In genomic region chr3:49803464-49804140, GRCh38 we compare ENCODE assay signal across 8 cellular contexts. TPM values are rescaled to one million over a fixed set of nuclear protein-coding genes. Genes with fewer than 3 reads are reported as not detected.
DNase-seq lines count a peak whose midpoint lies in the region; ATAC-seq, FAIRE-seq and TF ChIP-seq lines count a peak whose summit lies in the region.

No MANE protein-coding gene starts in this region.

- ATAC-seq in GM21447 (IDR thresholded peaks at IDR 0.05; ENCODE audit: unreplicated experiment) (peak; percentile 4), natural killer cell (peak in 2 of 3 donors; percentile 14 to 18)

- no peaks in the 10 kb centered on the region for H3K27me3 ChIP-seq in CD4-positive, alpha-beta memory T cell (ENCODE audit: insufficient read depth, low read length)
- no peaks in the 10 kb centered on the region for H3K27me3 ChIP-seq in endothelial cell of umbilical vein (ENCODE audit: control insufficient read depth in 2 of 2, insufficient read depth in 2 of 2, low read length in 2 of 2)

- no peaks in the 10 kb centered on the region for H3K9me3 ChIP-seq in CD4-positive, alpha-beta memory T cell (ENCODE audit: control insufficient read depth in 1 of 2, low read length in 2 of 2)
- no peaks in the 10 kb centered on the region for H3K9me3 ChIP-seq in endothelial cell of umbilical vein (replicated peaks; ENCODE audit: control insufficient read depth, insufficient read depth, low read length)

- peaks cover 0 to 2% (median 0%) of the 10 kb centered on the region in 8 donors for H3K9me3 Mint-ChIP-seq in CD4-positive, alpha-beta memory T cell
- no peaks in the 10 kb centered on the region for H3K9me3 Mint-ChIP-seq in activated CD4-positive, alpha-beta memory T cell treated with anti-CD3 and anti-CD28 coated beads for 36 hours
- H3K9me3 Mint-ChIP-seq in natural killer cell: no peaks in the 10 kb centered on the region

- no TSS peak for BruUV-seq in endothelial cell of umbilical vein (replicated peaks; lab: Mats Ljungman, UMichigan)

- peak overlapping the region; percentile 78 for H3K27ac ChIP-seq in CD4-positive, alpha-beta memory T cell (ENCODE audit: low read depth, low read length)
- no peak overlapping the region for H3K27ac ChIP-seq in endothelial cell of umbilical vein (ENCODE audit: insufficient read depth, low read depth, low read length)

- peak overlapping the region; percentile 85 for H2AFZ ChIP-seq in endothelial cell of umbilical vein (ENCODE audit: low read depth, low read length)

- CTCF ChIA-PET in CD4-positive, alpha-beta memory T cell (lab: Charles Lee; ENCODE audit: partially characterized antibody): interaction anchor here (0.6 to 14.9 kb wide), 15 partner anchors 8 to 264 kb away, joined by 3 to 310 read pairs (median 7); partner anchors contain the start of genes AMIGO3, IP6K1 and UBA7
- CTCF ChIA-PET in activated CD4-positive, alpha-beta memory T cell treated with anti-CD3 and anti-CD28 coated beads for 36 hours (lab: Charles Lee): interaction anchor here (0.7 to 9.3 kb wide), 21 partner anchors 9 to 423 kb away, joined by 3 to 159 read pairs (median 5); partner anchors contain the start of genes GMPPB, IP6K1, MON1A and RBM5
- CTCF ChIA-PET in endothelial cell of umbilical vein (lab: Charles Lee): interaction anchor here (0.7 to 12.4 kb wide), 23 partner anchors 10 to 264 kb away, joined by 3 to 545 read pairs (median 6); partner anchors contain the start of genes AMIGO3, IP6K1, MON1A and RBM6

- DNase-seq in CD4-positive, alpha-beta memory T cell: peak; percentile 43 to 70 (median 46)
- DNase-seq in NCI-H1105 (lab: John Stamatoyannopoulos, UW) (peak; percentile 21), endothelial cell of umbilical vein (ENCODE audit: low read depth, low spot score) (peak; percentile 69), natural killer cell (no peak), LoVo (ENCODE audit: low spot score) (no peak), cerebellar nuclear complex (lab: John Stamatoyannopoulos, UW) (no peak)
- peak; percentile 51 for DNase-seq in activated CD4-positive, alpha-beta memory T cell treated with anti-CD3 and anti-CD28 coated beads for 36 hours

- peaks cover under 1% of the 10 kb centered on the region for H3K36me3 ChIP-seq in CD4-positive, alpha-beta memory T cell (ENCODE audit: insufficient read depth, low read length)
- H3K36me3 ChIP-seq in endothelial cell of umbilical vein (ENCODE audit: control insufficient read depth in 2 of 2, extremely low read depth in 1 of 2, insufficient read depth in 2 of 2, low read length in 2 of 2): peaks cover 0 to 2% of the 10 kb centered on the region in 2 experiments

- POLR2A ChIA-PET in CD4-positive, alpha-beta memory T cell (lab: Charles Lee; ENCODE audit: partially characterized antibody): interaction anchor here (0.6 to 8.8 kb wide), 20 partner anchors 10 to 534 kb away, joined by 3 to 121 read pairs (median 6); partner anchors contain the start of genes AMIGO3, IP6K1, MON1A and RBM5
- POLR2A ChIA-PET in activated CD4-positive, alpha-beta memory T cell treated with anti-CD3 and anti-CD28 coated beads for 36 hours (lab: Charles Lee): interaction anchor here (0.6 to 2.5 kb wide), 3 partner anchors 10 to 71 kb away, joined by 3 to 17 read pairs (median 9); partner anchors contain the start of gene UBA7
- POLR2A ChIA-PET in endothelial cell of umbilical vein (lab: Charles Lee): interaction anchor here (0.7 to 1.8 kb wide), 3 partner anchors 10 to 132 kb away, joined by 3 to 15 read pairs (median 6); partner anchors contain the start of gene UBA7

- peak overlapping the region; percentile 50 for H3K4me2 ChIP-seq in endothelial cell of umbilical vein (ENCODE audit: insufficient read depth, low read length)

- TF ChIP-seq CTCF in endothelial cell of umbilical vein (IDR thresholded peaks at IDR 0.05; ENCODE audit: extremely low read depth in 1 of 2, insufficient read depth in 1 of 2, low read depth in 1 of 2, low read length in 2 of 2) (peak in 1 of 2 donors; percentile 12), natural killer cell (IDR thresholded peaks at IDR 0.05) (no peak)

- H3K36me3 Mint-ChIP-seq in CD4-positive, alpha-beta memory T cell: peaks cover 3 to 17% of the 10 kb centered on the region in 2 donors
- H3K36me3 Mint-ChIP-seq in activated CD4-positive, alpha-beta memory T cell treated with anti-CD3 and anti-CD28 coated beads for 36 hours: no peaks in the 10 kb centered on the region
- no peaks in the 10 kb centered on the region for H3K36me3 Mint-ChIP-seq in natural killer cell

- dilution Hi-C loops in endothelial cell of umbilical vein (cut with MboI; ENCODE audit: extremely low pct_ligation_motif_present, low sequenced_read_pairs): no loop called here

- H3K4me1 ChIP-seq in CD4-positive, alpha-beta memory T cell (ENCODE audit: insufficient read depth, low read length): peaks cover 36% of the 10 kb centered on the region
- peaks cover 39% of the 10 kb centered on the region for H3K4me1 ChIP-seq in endothelial cell of umbilical vein (ENCODE audit: control insufficient read depth, extremely low read depth, insufficient read depth, low read length)

- H3K4me1 Mint-ChIP-seq in CD4-positive, alpha-beta memory T cell: peaks cover 18 to 57% (median 37%) of the 10 kb centered on the region in 4 donors
- peaks cover 42% of the 10 kb centered on the region for H3K4me1 Mint-ChIP-seq in activated CD4-positive, alpha-beta memory T cell treated with anti-CD3 and anti-CD28 coated beads for 36 hours (ENCODE audit: low read depth)
- H3K4me1 Mint-ChIP-seq in natural killer cell: peaks cover 13 to 31% of the 10 kb centered on the region in 2 donors

- H3K9me1 ChIP-seq in endothelial cell of umbilical vein (replicated peaks; ENCODE audit: control insufficient read depth, extremely low read depth, insufficient read depth, low read length): no peaks in the 10 kb centered on the region

- intact Hi-C loops in CD4-positive, alpha-beta memory T cell (cut with micrococcal nuclease): loop anchor here (1.0 to 2.0 kb wide), 3 partner anchors 10 to 285 kb away; partner anchors contain the start of genes AMIGO3, RBM5 and UBA7
- intact Hi-C loops in activated CD4-positive, alpha-beta memory T cell treated with anti-CD3 and anti-CD28 coated beads for 36 hours (cut with micrococcal nuclease): loop anchor here (1.0 to 2.0 kb wide), 2 partner anchors 10 to 285 kb away; partner anchors contain the start of genes RBM5 and UBA7
- intact Hi-C loops in endothelial cell of umbilical vein (cut with micrococcal nuclease): loop anchor here (2.0 to 5.0 kb wide), 4 partner anchors 85 to 284 kb away; partner anchors contain the start of genes AMIGO3 and RBM5
- intact Hi-C loops in natural killer cell (cut with micrococcal nuclease): loop anchor here (1.0 to 5.0 kb wide), 4 partner anchors 10 to 289 kb away; partner anchors contain the start of genes IP6K1 and UBA7

- H3K4me3 Mint-ChIP-seq in CD4-positive, alpha-beta memory T cell: peak overlapping the region; percentile 76 to 92 (median 82)
- H3K4me3 Mint-ChIP-seq in activated CD4-positive, alpha-beta memory T cell treated with anti-CD3 and anti-CD28 coated beads for 36 hours: peak overlapping the region; percentile 88
- H3K4me3 Mint-ChIP-seq in natural killer cell: peak overlapping the region; percentile 91

- H3K4me3 ChIP-seq in CD4-positive, alpha-beta memory T cell (ENCODE audit: low read length in 2 of 2): peak overlapping the region; percentile 47 to 74
- H3K4me3 ChIP-seq in endothelial cell of umbilical vein (replicated peaks in 1 of 3; ENCODE audit: insufficient read depth in 1 of 3, low read depth in 1 of 3, low read length in 3 of 3): peak overlapping the region; percentile 68 to 86 (median 76)

- H3K79me2 ChIP-seq in endothelial cell of umbilical vein (ENCODE audit: control insufficient read depth, insufficient read depth, low read length): no peaks in the 10 kb centered on the region

- no peak for TF ChIP-seq POLR2A in endothelial cell of umbilical vein (IDR thresholded peaks at IDR 0.05; ENCODE audit: low read depth, low read length)

- H3K27ac Mint-ChIP-seq in CD4-positive, alpha-beta memory T cell: peak overlapping the region; percentile 67 to 91 (median 81)
- H3K27ac Mint-ChIP-seq in activated CD4-positive, alpha-beta memory T cell treated with anti-CD3 and anti-CD28 coated beads for 36 hours: no peak overlapping the region
- H3K27ac Mint-ChIP-seq in natural killer cell: peak overlapping the region in 1 of 2 donors; percentile 78

- H4K20me1 ChIP-seq in endothelial cell of umbilical vein (replicated peaks; ENCODE audit: control insufficient read depth, extremely low read depth, insufficient read depth, low read length): no peaks in the 10 kb centered on the region

- peak; percentile 35 for FAIRE-seq in endothelial cell of umbilical vein (lab: Jason Lieb, UNC)

- H3K9ac ChIP-seq in endothelial cell of umbilical vein (replicated peaks; ENCODE audit: extremely low read depth, insufficient read depth, low read length): peak overlapping the region; percentile 61

- peaks cover 0 to 4% of the 10 kb centered on the region in 2 donors for H3K27me3 Mint-ChIP-seq in CD4-positive, alpha-beta memory T cell
- H3K27me3 Mint-ChIP-seq in activated CD4-positive, alpha-beta memory T cell treated with anti-CD3 and anti-CD28 coated beads for 36 hours: peaks cover 8% of the 10 kb centered on the region
- peaks cover 12 to 14% of the 10 kb centered on the region in 2 donors for H3K27me3 Mint-ChIP-seq in natural killer cell (ENCODE audit: low read depth in 2 of 2)

RNA-seq across cellular contexts. Expression of gene INKA1, which starts 0.5 kb away (rescaled TPM):
- 1 to 10 TPM in 1 of 2 experiments, under 1 TPM in 1; 0.55 to 1.2 TPM for total RNA-seq in CD4-positive, alpha-beta memory T cell
- 1 to 10 TPM in 1 of 2 donors, under 1 TPM in 1; 0.45 to 1.5 TPM for polyA plus RNA-seq in CD4-positive, alpha-beta memory T cell
- 1 to 10 TPM; 1.0 to 1.2 TPM for total RNA-seq in activated CD4-positive, alpha-beta memory T cell treated with anti-CD3 and anti-CD28 coated beads for 36 hours
- total RNA-seq in endothelial cell of umbilical vein (24.0 and 26.5 TPM in 2 replicates), natural killer cell (under 1 TPM in 2 of 3 donors, not detected in 1; 0.52 to 0.83 TPM)
- polyA plus RNA-seq in endothelial cell of umbilical vein: 37.8 and 57.7 TPM in 2 replicates
- 24.6 and 29.2 TPM in 2 replicates for polyA plus RNA-seq in endothelial cell of umbilical vein (2011; cell fraction: cytosol; rRNA removed)
- 7.7 and 10.1 TPM in 2 replicates for polyA plus RNA-seq in endothelial cell of umbilical vein (2011; cell fraction: nucleus; rRNA removed)
- 6.0 and 7.1 TPM in 2 replicates for polyA plus RNA-seq in endothelial cell of umbilical vein (2012)
- polyA minus RNA-seq in endothelial cell of umbilical vein: 15.3 and 15.6 TPM in 2 replicates
- polyA minus RNA-seq in endothelial cell of umbilical vein (2011; cell fraction: cytosol; rRNA and poly(A)+ RNA removed): 1.3 TPM
- 6.8 and 10.0 TPM in 2 replicates for polyA minus RNA-seq in endothelial cell of umbilical vein (2011; cell fraction: nucleus; rRNA and poly(A)+ RNA removed)

RNA-seq across cellular contexts. Expression of gene CDHR4, which starts 3.9 kb away (rescaled TPM):
- total RNA-seq in CD4-positive, alpha-beta memory T cell: under 1 TPM in 1 of 2 experiments, not detected in 1; 0.17 TPM
- polyA plus RNA-seq in CD4-positive, alpha-beta memory T cell: not detected
- total RNA-seq in activated CD4-positive, alpha-beta memory T cell treated with anti-CD3 and anti-CD28 coated beads for 36 hours: under 1 TPM in 1 of 2 experiments, not detected in 1; 0.22 TPM
- not detected in 2 replicates for total RNA-seq in endothelial cell of umbilical vein
- polyA plus RNA-seq in endothelial cell of umbilical vein: 0.19 TPM in 1 of 2 replicates, not detected in the other
- not detected in 2 replicates for polyA plus RNA-seq in endothelial cell of umbilical vein (2011; cell fraction: cytosol; rRNA removed)
- 0.12 and 0.43 TPM in 2 replicates for polyA plus RNA-seq in endothelial cell of umbilical vein (2011; cell fraction: nucleus; rRNA removed)
- not detected in 2 replicates for polyA plus RNA-seq in endothelial cell of umbilical vein (2012)
- polyA minus RNA-seq in endothelial cell of umbilical vein: not detected in 2 replicates
- polyA minus RNA-seq in endothelial cell of umbilical vein (2011; cell fraction: cytosol; rRNA and poly(A)+ RNA removed): 0.82 TPM
- not detected in 2 replicates for polyA minus RNA-seq in endothelial cell of umbilical vein (2011; cell fraction: nucleus; rRNA and poly(A)+ RNA removed)
- total RNA-seq in natural killer cell: under 1 TPM in 1 of 3 donors, not detected in 2; 0.30 TPM

RNA-seq across cellular contexts. Expression of gene UBA7, which starts 10.2 kb away (rescaled TPM):
- 100 to 1,000 TPM; 269 to 299 TPM for total RNA-seq in CD4-positive, alpha-beta memory T cell
- polyA plus RNA-seq in CD4-positive, alpha-beta memory T cell: 10 to 100 TPM; 39.8 to 45.7 TPM
- 10 to 100 TPM; 85.6 to 86.4 TPM for total RNA-seq in activated CD4-positive, alpha-beta memory T cell treated with anti-CD3 and anti-CD28 coated beads for 36 hours
- total RNA-seq in endothelial cell of umbilical vein (41.9 and 57.4 TPM in 2 replicates), natural killer cell (100 to 1,000 TPM; 283 to 358 (median 336) TPM)
- polyA plus RNA-seq in endothelial cell of umbilical vein: 80.7 and 98.7 TPM in 2 replicates
- polyA plus RNA-seq in endothelial cell of umbilical vein (2011; cell fraction: cytosol; rRNA removed): 17.5 and 25.1 TPM in 2 replicates
- 482 and 714 TPM in 2 replicates for polyA plus RNA-seq in endothelial cell of umbilical vein (2011; cell fraction: nucleus; rRNA removed)
- 15.8 and 28.3 TPM in 2 replicates for polyA plus RNA-seq in endothelial cell of umbilical vein (2012)
- polyA minus RNA-seq in endothelial cell of umbilical vein: 73.0 and 81.6 TPM in 2 replicates
- 2.0 TPM for polyA minus RNA-seq in endothelial cell of umbilical vein (2011; cell fraction: cytosol; rRNA and poly(A)+ RNA removed)
- polyA minus RNA-seq in endothelial cell of umbilical vein (2011; cell fraction: nucleus; rRNA and poly(A)+ RNA removed): 72.5 and 96.4 TPM in 2 replicates

RNA-seq across cellular contexts. Expression of gene IP6K1, which starts 17.3 kb away (rescaled TPM):
- 10 to 100 TPM; 50.1 to 60.0 TPM for total RNA-seq in CD4-positive, alpha-beta memory T cell
- 10 to 100 TPM; 19.4 to 38.8 TPM for polyA plus RNA-seq in CD4-positive, alpha-beta memory T cell
- 10 to 100 TPM; 28.8 to 29.3 TPM for total RNA-seq in activated CD4-positive, alpha-beta memory T cell treated with anti-CD3 and anti-CD28 coated beads for 36 hours
- total RNA-seq in endothelial cell of umbilical vein: 54.6 and 60.8 TPM in 2 replicates
- polyA plus RNA-seq in endothelial cell of umbilical vein: 42.7 and 47.0 TPM in 2 replicates
- polyA plus RNA-seq in endothelial cell of umbilical vein (2011; cell fraction: cytosol; rRNA removed): 41.6 and 43.3 TPM in 2 replicates
- polyA plus RNA-seq in endothelial cell of umbilical vein (2011; cell fraction: nucleus; rRNA removed): 49.4 and 77.1 TPM in 2 replicates
- polyA plus RNA-seq in endothelial cell of umbilical vein (2012): 30.7 and 33.3 TPM in 2 replicates
- 166 and 179 TPM in 2 replicates for polyA minus RNA-seq in endothelial cell of umbilical vein
- 40.6 TPM for polyA minus RNA-seq in endothelial cell of umbilical vein (2011; cell fraction: cytosol; rRNA and poly(A)+ RNA removed)
- polyA minus RNA-seq in endothelial cell of umbilical vein (2011; cell fraction: nucleus; rRNA and poly(A)+ RNA removed): 48.4 and 72.6 TPM in 2 replicates
- total RNA-seq in natural killer cell: 10 to 100 TPM; 53.7 to 68.7 (median 57.9) TPM

RNA-seq across cellular contexts. Expression of gene TRAIP, which starts 52.8 kb away (rescaled TPM):
- 1 to 10 TPM; 4.6 to 6.7 TPM for total RNA-seq in CD4-positive, alpha-beta memory T cell
- 1 to 10 TPM; 1.0 to 1.9 TPM for polyA plus RNA-seq in CD4-positive, alpha-beta memory T cell
- 10 to 100 TPM; 22.7 to 25.3 TPM for total RNA-seq in activated CD4-positive, alpha-beta memory T cell treated with anti-CD3 and anti-CD28 coated beads for 36 hours
- total RNA-seq in endothelial cell of umbilical vein: 11.5 and 13.4 TPM in 2 replicates
- 8.6 and 9.5 TPM in 2 replicates for polyA plus RNA-seq in endothelial cell of umbilical vein
- polyA plus RNA-seq in endothelial cell of umbilical vein (2011; cell fraction: cytosol; rRNA removed): 7.6 TPM in 2 replicates
- 37.3 and 39.4 TPM in 2 replicates for polyA plus RNA-seq in endothelial cell of umbilical vein (2011; cell fraction: nucleus; rRNA removed)
- polyA plus RNA-seq in endothelial cell of umbilical vein (2012): 3.8 and 5.3 TPM in 2 replicates
- 7.7 and 15.3 TPM in 2 replicates for polyA minus RNA-seq in endothelial cell of umbilical vein
- 15.3 TPM for polyA minus RNA-seq in endothelial cell of umbilical vein (2011; cell fraction: cytosol; rRNA and poly(A)+ RNA removed)
- polyA minus RNA-seq in endothelial cell of umbilical vein (2011; cell fraction: nucleus; rRNA and poly(A)+ RNA removed): 4.4 and 7.6 TPM in 2 replicates
- 1 to 10 TPM; 3.3 to 6.2 (median 4.0) TPM for total RNA-seq in natural killer cell

Comparison
In these comparisons a context has a peak if more than half of its experiments do, and no peak if none do; other contexts are left out.
1. DNase-seq: peak in CD4-positive, alpha-beta memory T cell (5 of 5), NCI-H1105 (single experiment), activated CD4-positive, alpha-beta memory T cell treated with anti-CD3 and anti-CD28 coated beads for 36 hours (single experiment) and endothelial cell of umbilical vein (single experiment); none in natural killer cell (single experiment), LoVo (single experiment) and cerebellar nuclear complex (0 of 2).
2. RNA of gene INKA1, which starts 0.5 kb away (total RNA-seq): 24.0 to 26.5 TPM in endothelial cell of umbilical vein; 0.55 to 1.2 TPM in CD4-positive, alpha-beta memory T cell, 1.0 to 1.2 TPM in activated CD4-positive, alpha-beta memory T cell treated with anti-CD3 and anti-CD28 coated beads for 36 hours and 0.52 to 0.83 TPM in natural killer cell; every median in the first group is over 10 times any median in the second.
3. Peak in every context shown above with its lines, with median percentiles within 50 percentile points of each other: H3K4me3 Mint-ChIP-seq.